ENCODE assay signal across 29 cellular contexts in the genomic region with DNA sequence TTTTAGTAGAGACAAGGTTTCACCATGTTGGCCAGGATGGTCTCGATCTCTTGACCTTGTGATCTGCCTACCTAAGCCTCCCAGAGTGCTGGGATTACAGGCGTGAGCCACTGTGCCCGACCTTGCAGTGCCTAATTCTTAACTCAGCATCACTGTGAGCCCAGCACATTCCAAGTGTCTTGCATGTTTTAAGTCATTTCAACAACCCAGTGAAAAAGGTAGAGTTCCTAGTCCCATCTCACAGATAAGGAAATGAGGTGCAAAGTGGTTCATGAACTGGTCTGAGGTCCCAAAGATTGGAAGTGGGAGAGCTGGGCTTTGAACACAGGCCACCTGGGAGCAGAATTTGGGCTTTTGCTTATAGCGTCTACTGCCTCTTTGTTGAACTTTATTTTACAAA.
"Had no signal": no experiment of that assay in that cellular context is flagged by ENCODE, and none has a peak within 500 bp of the region (broad histone marks: within the 10 kb centered on the region; RNA-seq: fewer than 3 reads in every experiment).

No MANE protein-coding gene starts in this region.

- H3K36me3 ChIP-seq: lower lobe of right lung, tibial nerve had no signal

- H3K9me3 ChIP-seq: heart left ventricle, lower lobe of right lung, mucosa of descending colon, tibial nerve had no signal

- H3K27ac ChIP-seq: lower lobe of right lung had no signal

- H3K4me2 ChIP-seq: smooth muscle cell had no signal

- H3K27me3 ChIP-seq: heart left ventricle, tibial nerve had no signal

- ATAC-seq: heart left ventricle; lower lobe of right lung; mucosa of descending colon; stimulated activated memory B cell treated with anti-CD40 and anti-IgM and Interleukin-4, amounts not matched to agents 10 μg/mL and 1 μg/mL and 100 μg/mL, for 72 hours; stimulated activated naive CD8-positive, alpha-beta T cell treated with anti-CD3 and anti-CD28 coated beads, Interleukin-15, amount 100 ng/mL, for 72 hours; WTC11 had no signal

- DNase-seq: activated CD4-positive, alpha-beta memory T cell treated with anti-CD3 and anti-CD28 coated beads, Interleukin-2, amount 10 ng/mL, durations not matched to agents 7 days and 5 days; activated CD4-positive, alpha-beta T cell treated with anti-CD3 and anti-CD28 coated beads for 1 hour; activated CD4-positive, alpha-beta T cell treated with anti-CD3 and anti-CD28 coated beads, Interleukin-2, amount 10 ng/mL, durations not matched to agents 7 days and 5 days; activated CD8-positive, alpha-beta memory T cell treated with anti-CD3 and anti-CD28 coated beads, Interleukin-2, amount 50 U/mL, for 48 hours; activated gamma-delta T cell; activated naive CD4-positive, alpha-beta T cell treated with anti-CD3 and anti-CD28 coated beads, Interleukin-2, amount 10 ng/mL, durations not matched to agents 7 days and 5 days; activated naive CD8-positive, alpha-beta T cell treated with anti-CD3 and anti-CD28 coated beads, Interleukin-2, amount 10 ng/mL, durations not matched to agents 7 days and 5 days; activated T-cell treated with anti-CD3 and anti-CD28 coated beads, Interleukin-2, amount 50 U/mL, for 24 hours; caudate nucleus; effector CD4-positive, alpha-beta T cell; erythroblast; heart left ventricle; hypothalamus; immature natural killer cell; lower lobe of right lung; mesenchymal stem cell; mucosa of descending colon; retina; stimulated activated CD4-positive, alpha-beta T cell treated with anti-CD3 and anti-CD28 coated beads, Interleukin-1b, Interleukin-23, amount 100 ng/mL, for 48 hours; stimulated activated CD4-positive, alpha-beta T cell treated with anti-CD3 and anti-CD28 coated beads, Interleukin-4, amount 100 ng/mL, for 4 hours; stimulated activated CD8-positive, alpha-beta memory T cell treated with anti-CD3 and anti-CD28 coated beads, Interleukin-4, amount 100 ng/mL, for 48 hours; stimulated activated naive CD8-positive, alpha-beta T cell treated with anti-CD3 and anti-CD28 coated beads, Interleukin-15, amount 100 ng/mL, for 72 hours; substantia nigra; SW 1271; T1000 had no signal

- H3K4me3 ChIP-seq: heart left ventricle, lower lobe of right lung, mucosa of descending colon, smooth muscle cell, tibial nerve had no signal
